In the genomic region with DNA sequence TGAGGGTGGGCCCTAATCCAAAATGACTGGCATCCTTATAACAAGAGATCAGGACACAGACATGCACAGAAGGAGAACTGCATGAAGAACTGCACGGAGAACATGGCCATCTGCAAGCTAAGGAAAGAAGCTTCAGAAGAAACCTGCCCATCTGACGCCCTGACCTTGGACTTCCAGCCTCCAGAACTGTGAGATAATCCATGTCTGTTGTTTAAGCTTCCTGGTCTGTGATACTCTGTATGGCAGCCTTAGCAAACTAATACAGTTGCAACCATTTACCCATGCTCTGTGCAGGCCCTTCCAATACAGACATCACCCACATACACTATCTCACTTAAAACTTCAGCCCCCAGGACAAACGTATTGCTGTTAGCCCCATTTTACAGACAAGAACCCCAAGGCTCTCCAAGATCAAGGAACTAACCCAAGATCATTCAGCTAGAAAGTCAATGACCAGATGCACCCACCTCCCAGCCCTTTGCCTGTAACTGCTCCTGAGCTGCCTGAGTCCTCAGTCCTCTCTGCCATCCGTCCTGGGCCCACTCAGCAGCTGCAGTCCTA, we compare ENCODE assay signal across 20 cellular contexts. TPM values are rescaled to one million over a fixed set of nuclear protein-coding genes. Genes with fewer than 3 reads are reported as not detected.
DNase-seq lines count a peak whose midpoint lies in the region; ATAC-seq, FAIRE-seq and TF ChIP-seq lines count a peak whose summit lies in the region.
"Had no signal": no experiment of that assay in that cellular context is flagged by ENCODE, and none has a peak within 500 bp of the region (broad histone marks: within the 10 kb centered on the region; RNA-seq: fewer than 3 reads in every experiment).

No MANE protein-coding gene starts in this region.

- 0 out of 2 replicates have a peak overlapping the region, but pooled peaks have one; percentile 34 for H4K91ac ChIP-seq in IMR-90 (ENCODE audit: insufficient read depth, low read depth, low read length)
- H4K91ac ChIP-seq in H1 (replicated peaks; ENCODE audit: insufficient read length, low read length) = peak overlapping the region; percentile 86

- CTCF ChIA-PET in IMR-90 (lab: Yijun Ruan, JAX) (no interaction called here), H1 (lab: Charles Lee; ENCODE audit: partially characterized antibody) (interaction anchor here (0.6 to 9.7 kb wide), 10 partner anchors 12 to 86 kb away, joined by 3 to 169 read pairs (median 4); no protein-coding TSS in a partner anchor)

- TF ChIP-seq RAD21 in IMR-90 (IDR thresholded peaks at IDR 0.05; ENCODE audit: low read length) (no peak), H1 (IDR thresholded peaks at IDR 0.05 in 1 of 2, conservative IDR thresholded peaks at IDR 0.05 in 1 of 2; ENCODE audit: low read depth in 2 of 2, low read length in 2 of 2) (no peak)

- peak overlapping the region; percentile 91 for H2AK5ac ChIP-seq in IMR-90 (ENCODE audit: low read depth, low read length)
- peak overlapping the region; percentile 71; the same call in 1 of the 2 replicates for H2AK5ac ChIP-seq in H1 (ENCODE audit: low read depth, low read length)

- H3K9ac ChIP-seq in IMR-90 (ENCODE audit: low read depth, low read length) (peak overlapping the region; percentile 52), H1 (replicated peaks in 1 of 4; ENCODE audit: extremely low read depth in 1 of 4, low read depth in 3 of 4, low read length in 3 of 4) (no peak overlapping the region), neural progenitor cell (no peak overlapping the region)
- H3K9ac ChIP-seq: BLaER1 had no signal

- H3K56ac ChIP-seq in IMR-90 (ENCODE audit: extremely low read depth, insufficient read depth, low read length) (no peak overlapping the region), H1 (replicated peaks; ENCODE audit: insufficient read length, low read depth, low read length) (no peak overlapping the region)

- intact Hi-C loops in IMR-90 (cut with micrococcal nuclease) = loop anchor here (5.0 kb wide), 1 partner anchor 40 kb away; no protein-coding TSS in a partner anchor
- intact Hi-C loops in testis (cut with DNase I; ENCODE audit: low total_unique reads) = no loop called here

- H4K20me1 ChIP-seq in IMR-90 (ENCODE audit: insufficient read depth, low read length) (peaks cover 98% of the 10 kb centered on the region), H1 (replicated peaks in 1 of 2; ENCODE audit: control insufficient read depth in 1 of 2, insufficient read depth in 2 of 2, low read length in 2 of 2) (peaks cover 3% of the 10 kb centered on the region in 2 experiments), neural progenitor cell (ENCODE audit: low read depth) (peaks cover 98% of the 10 kb centered on the region)

- peaks cover 50% of the 10 kb centered on the region for H3K9me1 ChIP-seq in IMR-90 (ENCODE audit: insufficient read depth, low read length)

- TF ChIP-seq CTCF in IMR-90 (conservative IDR thresholded peaks at IDR 0.05; ENCODE audit: low read depth, low read length) = no peak
- TF ChIP-seq CTCF in H1 (IDR thresholded peaks at IDR 0.05; ENCODE audit: control extremely low read depth in 1 of 3, insufficient read depth in 1 of 3, low read depth in 1 of 3, low read length in 3 of 3) = no peak
- TF ChIP-seq CTCF in neural progenitor cell (IDR thresholded peaks at IDR 0.05) = no peak
- TF ChIP-seq CTCF in testis (IDR thresholded peaks at IDR 0.05) = no peak

- peaks cover 82% of the 10 kb centered on the region for H3K4me1 Mint-ChIP-seq in neural progenitor cell
- no peaks in the 10 kb centered on the region for H3K4me1 Mint-ChIP-seq in stimulated activated naive CD8-positive, alpha-beta T cell treated with anti-CD3 and anti-CD28 coated beads, Interleukin-15, amount 100 ng/mL, for 72 hours
- H3K4me1 Mint-ChIP-seq: activated naive CD8-positive, alpha-beta T cell treated with anti-CD3 and anti-CD28 coated beads for 36 hours had no signal

- no peaks in the 10 kb centered on the region for H3K9me3 Mint-ChIP-seq in neural progenitor cell
- H3K9me3 Mint-ChIP-seq in stimulated activated naive CD8-positive, alpha-beta T cell treated with anti-CD3 and anti-CD28 coated beads, Interleukin-15, amount 100 ng/mL, for 72 hours = no peaks in the 10 kb centered on the region
- H3K9me3 Mint-ChIP-seq: activated naive CD8-positive, alpha-beta T cell treated with anti-CD3 and anti-CD28 coated beads for 36 hours; T-helper 1 cell treated with Interleukin-12 subunit alpha and Interleukin-12 subunit beta and Interleukin-4 antibody, amounts not matched to agents 30 μg/mL and 1 μg/mL, for 36 hours had no signal

- H3K9me3 ChIP-seq in IMR-90 (ENCODE audit: control insufficient read depth, insufficient read depth, low read length) (no peaks in the 10 kb centered on the region), H1 (ENCODE audit: insufficient read depth in 2 of 2, low read depth in 1 of 2, low read length in 1 of 2) (no peaks in the 10 kb centered on the region), neural progenitor cell (ENCODE audit: low read depth) (no peaks in the 10 kb centered on the region), testis (no peaks in the 10 kb centered on the region)
- H3K9me3 ChIP-seq: BLaER1, HAP-1 had no signal

- H3K36me3 ChIP-seq in IMR-90 (ENCODE audit: control insufficient read depth, insufficient read depth, low read length) (no peaks in the 10 kb centered on the region), H1 (ENCODE audit: control insufficient read depth in 2 of 4, insufficient read depth in 4 of 4, low read length in 3 of 4) (no peaks in the 10 kb centered on the region), neural progenitor cell (no peaks in the 10 kb centered on the region), testis (ENCODE audit: low read depth, missing control alignments) (no peaks in the 10 kb centered on the region)
- H3K36me3 ChIP-seq: BLaER1, HAP-1 had no signal

- H2AK9ac ChIP-seq in IMR-90 (replicated peaks; ENCODE audit: low read depth, low read length, poor library complexity) = no peak overlapping the region

- peaks cover 6 to 88% of the 10 kb centered on the region in 2 experiments for H3K79me2 ChIP-seq in H1 (ENCODE audit: control insufficient read depth in 1 of 2, insufficient read depth in 2 of 2, low read length in 2 of 2)
- peaks cover 94% of the 10 kb centered on the region for H3K79me2 ChIP-seq in neural progenitor cell (ENCODE audit: low read depth)

- peaks cover 5% of the 10 kb centered on the region for H3K27me3 Mint-ChIP-seq in neural progenitor cell (ENCODE audit: insufficient read depth, low read depth)
- no peaks in the 10 kb centered on the region for H3K27me3 Mint-ChIP-seq in stimulated activated naive CD8-positive, alpha-beta T cell treated with anti-CD3 and anti-CD28 coated beads, Interleukin-15, amount 100 ng/mL, for 72 hours
- H3K27me3 Mint-ChIP-seq: activated naive CD8-positive, alpha-beta T cell treated with anti-CD3 and anti-CD28 coated beads for 36 hours had no signal

- H3K36me3 Mint-ChIP-seq in neural progenitor cell = peaks cover 8% of the 10 kb centered on the region
- H3K36me3 Mint-ChIP-seq: activated naive CD8-positive, alpha-beta T cell treated with anti-CD3 and anti-CD28 coated beads for 36 hours had no signal

- H3K14ac ChIP-seq in IMR-90 (replicated peaks; ENCODE audit: low read depth, low read length) (peak overlapping the region; percentile 68; the same call in 1 of the 2 replicates), H1 (ENCODE audit: insufficient read length) (no peak overlapping the region)

- H2BK15ac ChIP-seq in IMR-90 (ENCODE audit: low read depth, low read length) (no peak overlapping the region), H1 (ENCODE audit: low read length) (peak overlapping the region; percentile 92; the same call in 1 of the 2 replicates)

- H2BK120ac ChIP-seq in IMR-90 (ENCODE audit: low read depth, low read length) (no peak overlapping the region), H1 (replicated peaks; ENCODE audit: low read depth, low read length) (no peak overlapping the region)

- H3K27ac ChIP-seq in IMR-90 (ENCODE audit: insufficient read depth, low read length) (peak overlapping the region; percentile 63; the same call in 1 of the 2 replicates), H1 (ENCODE audit: low read depth, low read length) (no peak overlapping the region), neural progenitor cell (no peak overlapping the region), testis (peak overlapping the region; percentile 6 to 84)
- H3K27ac ChIP-seq: BLaER1 had no signal

- POLR2A ChIA-PET in IMR-90 (lab: Charles Lee; ENCODE audit: unreplicated experiment) = interaction anchor here (0.8 kb wide), 1 partner anchor 25 kb away, joined by 6 read pairs; no protein-coding TSS in a partner anchor
- POLR2A ChIA-PET in H1 (lab: Charles Lee; ENCODE audit: partially characterized antibody) = interaction anchor here (1.1 to 3.4 kb wide), 2 partner anchors 9 to 22 kb away, joined by 3 to 17 read pairs; no protein-coding TSS in a partner anchor

- H2AFZ ChIP-seq in IMR-90 (replicated peaks; ENCODE audit: low read length, poor library complexity) = no peak overlapping the region
- no peak overlapping the region for H2AFZ ChIP-seq in H1 (ENCODE audit: low read length)
- H2AFZ ChIP-seq in neural progenitor cell (replicated peaks) = no peak overlapping the region

- H3K4me3 Mint-ChIP-seq in neural progenitor cell = peak overlapping the region; percentile 19
- H3K4me3 Mint-ChIP-seq in stimulated activated naive CD8-positive, alpha-beta T cell treated with anti-CD3 and anti-CD28 coated beads, Interleukin-15, amount 100 ng/mL, for 72 hours = no peak overlapping the region
- H3K4me3 Mint-ChIP-seq: activated naive CD8-positive, alpha-beta T cell treated with anti-CD3 and anti-CD28 coated beads for 36 hours; T-helper 1 cell treated with Interleukin-12 subunit alpha and Interleukin-12 subunit beta and Interleukin-4 antibody, amounts not matched to agents 30 μg/mL and 1 μg/mL, for 36 hours had no signal

- TF ChIP-seq POLR2A in IMR-90 (IDR thresholded peaks at IDR 0.05; ENCODE audit: low read depth, low read length) = no peak
- no peak for TF ChIP-seq POLR2A in H1 (IDR thresholded peaks at IDR 0.05; ENCODE audit: control extremely low read depth in 1 of 2, low read depth in 2 of 2, low read length in 2 of 2)
- TF ChIP-seq POLR2A in testis (IDR thresholded peaks at IDR 0.05) = no peak

- H3F3A ChIP-seq in neural progenitor cell (ENCODE audit: low read depth) = peaks cover 26% of the 10 kb centered on the region

- peak overlapping the region; percentile 94 for H3K27ac Mint-ChIP-seq in neural progenitor cell
- H3K27ac Mint-ChIP-seq in stimulated activated naive CD8-positive, alpha-beta T cell treated with anti-CD3 and anti-CD28 coated beads, Interleukin-15, amount 100 ng/mL, for 72 hours = no peak overlapping the region
- H3K27ac Mint-ChIP-seq: activated naive CD8-positive, alpha-beta T cell treated with anti-CD3 and anti-CD28 coated beads for 36 hours; T-helper 1 cell treated with Interleukin-12 subunit alpha and Interleukin-12 subunit beta and Interleukin-4 antibody, amounts not matched to agents 30 μg/mL and 1 μg/mL, for 36 hours had no signal

- H3K27me3 ChIP-seq in IMR-90 (ENCODE audit: control insufficient read depth, insufficient read depth, low read length) (no peaks in the 10 kb centered on the region), H1 (replicated peaks in 1 of 4; ENCODE audit: control insufficient read depth in 3 of 4, extremely low read depth in 1 of 4, insufficient read depth in 3 of 4, low read length in 3 of 4) (no peaks in the 10 kb centered on the region), neural progenitor cell (no peaks in the 10 kb centered on the region), testis (no peaks in the 10 kb centered on the region)
- H3K27me3 ChIP-seq: BLaER1 had no signal

- peak overlapping the region; percentile 16; the same call in 1 of the 2 replicates for H2BK20ac ChIP-seq in IMR-90 (ENCODE audit: low read depth, low read length)
- peak overlapping the region; percentile 82; the same call in 1 of the 2 replicates for H2BK20ac ChIP-seq in H1 (ENCODE audit: low read length)

- H3K18ac ChIP-seq in IMR-90 (ENCODE audit: low read depth, low read length) = no peak overlapping the region; the same call in 1 of the 2 replicates
- H3K18ac ChIP-seq in H1 (ENCODE audit: extremely low read depth, low read length) = peak overlapping the region; percentile 24; the same call in 1 of the 2 replicates

- peak overlapping the region; percentile 62; the same call in 1 of the 2 replicates for H2BK12ac ChIP-seq in H1 (ENCODE audit: low read depth, low read length)

- in situ Hi-C loops in IMR-90 (cut with MboI; ENCODE audit: low sequenced_read_pairs) = no loop called here

- H3K4me1 ChIP-seq in IMR-90 (ENCODE audit: control insufficient read depth, insufficient read depth, low read length) (peaks cover 17% of the 10 kb centered on the region), H1 (replicated peaks in 1 of 4; ENCODE audit: control insufficient read depth in 3 of 4, insufficient read depth in 4 of 4, low read length in 3 of 4) (peaks cover 32 to 50% (median 35%) of the 10 kb centered on the region in 4 experiments), neural progenitor cell (peaks cover 60% of the 10 kb centered on the region), testis (peaks cover 29% of the 10 kb centered on the region)

- H3K4me3 ChIP-seq in IMR-90 (ENCODE audit: insufficient read depth, low read depth, low read length) (no peak overlapping the region), H1 (ENCODE audit: extremely low read depth in 1 of 4, insufficient read depth in 2 of 4, low read depth in 3 of 4, low read length in 4 of 4) (no peak overlapping the region), neural progenitor cell (no peak overlapping the region), testis (no peak overlapping the region)
- H3K4me3 ChIP-seq: BLaER1, HAP-1 had no signal

- H3K23me2 ChIP-seq in H1 (ENCODE audit: low read depth, low read length) = no peaks in the 10 kb centered on the region

- DNase-seq in IMR-90 = no peak
- no peak for DNase-seq in H1 (ENCODE audit: low read depth in 1 of 2, low spot score in 2 of 2)
- DNase-seq in neural progenitor cell (ENCODE audit: low spot score) = no peak
- DNase-seq in testis = no peak
- DNase-seq in KG1 (lab: John Stamatoyannopoulos, UW) = no peak
- DNase-seq in stimulated activated naive CD8-positive, alpha-beta T cell treated with anti-CD3 and anti-CD28 coated beads, Interleukin-15, amount 100 ng/mL, for 72 hours = no peak
- no peak for DNase-seq in NCI-H2081 (lab: John Stamatoyannopoulos, UW)
- no peak for DNase-seq in GF-D8 (lab: John Stamatoyannopoulos, UW)
- DNase-seq: activated CD4-positive, alpha-beta T cell treated with anti-CD3 and anti-CD28 coated beads for 1 hour; activated CD8-positive, alpha-beta memory T cell treated with anti-CD3 and anti-CD28 coated beads, Interleukin-2, amount 50 U/mL, for 48 hours; activated naive CD8-positive, alpha-beta T cell treated with anti-CD3 and anti-CD28 coated beads for 36 hours; DND-41; NCI-H2029; NCI-H524 treated with DMSO at 0.1 percent for 48 hours; stimulated activated naive CD4-positive, alpha-beta T cell treated with Interleukin-2 at 50 U/mL for 16 hours had no signal

- dilution Hi-C loops in IMR-90 (cut with HindIII; ENCODE audit: low sequenced_read_pairs, unreplicated experiment) = no loop called here

- H4K8ac ChIP-seq in IMR-90 (ENCODE audit: low read depth in 2 of 2, low read length in 2 of 2) (peak overlapping the region in 1 of 2 experiments; percentile 14; a peak in 1 of 4 replicates), H1 (ENCODE audit: extremely low read depth, insufficient read depth, low read length) (peak overlapping the region; percentile 66)

- WGBS in IMR-90 (ENCODE audit: extremely low coverage in 2 of 2, insufficient read length in 1 of 2), 2 experiments = 89% methylated on average over 3 of the region's 4 CpGs; no CpG with 5 or more reads in 1 of the 2 experiments
- WGBS in H1 (ENCODE audit: extremely low coverage in 1 of 2, insufficient coverage in 1 of 2, insufficient read length in 1 of 2, insufficient replicate concordance in 2 of 2, low coverage in 1 of 2, low lambda C conversion rate in 2 of 2, missing lambda C conversion rate in 1 of 2), 2 experiments = 87% methylated on average over 4 of the region's 4 CpGs; no CpG with 5 or more reads in 1 of the 2 experiments
- 59 to 67% methylated on average over 4 of the region's 4 CpGs for WGBS in testis, 2 donors

- H3K4me2 ChIP-seq in IMR-90 (ENCODE audit: low read depth, low read length) (peak overlapping the region; percentile 12; the same call in 1 of the 2 replicates), H1 (ENCODE audit: insufficient read depth in 1 of 2, low read depth in 2 of 2, low read length in 2 of 2) (no peak overlapping the region), neural progenitor cell (no peak overlapping the region)
- H3K4me2 ChIP-seq: BLaER1 had no signal

- no peak for TF ChIP-seq EP300 in H1 (IDR thresholded peaks at IDR 0.05; ENCODE audit: borderline replicate concordance in 1 of 2, low read depth in 2 of 2, low read length in 2 of 2)

- H3K4ac ChIP-seq in IMR-90 (ENCODE audit: low read depth, low read length) (peak overlapping the region; percentile 62; the same call in 1 of the 2 replicates), H1 (replicated peaks; ENCODE audit: insufficient read length, low read depth, low read length) (peak overlapping the region; percentile 61)

- no peak for ATAC-seq in IMR-90 (ENCODE audit: low read depth)
- ATAC-seq in stimulated activated naive CD8-positive, alpha-beta T cell treated with anti-CD3 and anti-CD28 coated beads, Interleukin-15, amount 100 ng/mL, for 72 hours = no peak

- no peak for FAIRE-seq in H1 (lab: Jason Lieb, UNC)
- FAIRE-seq: keratinocyte, RCC 7860 had no signal

- H2BK5ac ChIP-seq in IMR-90 (ENCODE audit: low read depth, low read length, poor library complexity, severe bottlenecking) (peak overlapping the region; percentile 22), H1 (ENCODE audit: low read depth, low read length) (peak overlapping the region; percentile 67; the same call in 1 of the 2 replicates)

- peaks cover 40 to 98% of the 10 kb centered on the region in 2 experiments for H3K79me1 ChIP-seq in IMR-90 (ENCODE audit: low read depth in 1 of 2, low read length in 2 of 2)
- H3K79me1 ChIP-seq in H1 (ENCODE audit: low read depth, low read length) = peaks cover 14% of the 10 kb centered on the region

- H3K23ac ChIP-seq in IMR-90 (ENCODE audit: low read depth, low read length) (peak overlapping the region; percentile 88), H1 (ENCODE audit: insufficient read length) (no peak overlapping the region)

- BruUV-seq in IMR-90 (replicated peaks; lab: Mats Ljungman, UMichigan) = no TSS peak

- no peak overlapping the region for H4K5ac ChIP-seq in IMR-90 (ENCODE audit: low read depth, low read length)
- H4K5ac ChIP-seq in H1 (ENCODE audit: insufficient read length, low read depth, low read length) = peak overlapping the region; percentile 33

RNA-seq across cellular contexts. Expression of gene DLG5, which starts 39.7 kb away (rescaled TPM):
- 12.7 and 14.7 TPM in 2 replicates for total RNA-seq in IMR-90 (2012; rRNA removed)
- 28.6 and 28.7 TPM in 2 replicates for polyA plus RNA-seq in IMR-90 (2012; rRNA removed)
- 20.6 and 27.7 TPM in 2 replicates for polyA plus RNA-seq in IMR-90 (2012; cell fraction: cytosol; rRNA removed)
- polyA plus RNA-seq in IMR-90 (2012; cell fraction: nucleus; rRNA removed; ENCODE audit: low replicate concordance) = 59.2 and 67.7 TPM in 2 replicates
- total RNA-seq in H1 (2021; fragmentation: NEBNext Ultra II Directional; extraction: Animal tissue kit (Norgen Biotek cat#: 25700)) = 71.4 and 71.8 TPM in 2 replicates
- polyA plus RNA-seq in H1 (2011; rRNA removed) = 15.6 and 31.4 TPM in 2 replicates
- 29.7 TPM for polyA plus RNA-seq in H1 (2011; cell fraction: cytosol; rRNA removed)
- 105 TPM for polyA plus RNA-seq in H1 (2011; cell fraction: nucleus; rRNA removed)
- 37.5 to 47.2 TPM (median 44.9 TPM) in 4 replicates for polyA plus RNA-seq in H1 (2012, experiment 1 of 2)
- polyA plus RNA-seq in H1 (2012, experiment 2 of 2) = 14.3 TPM
- polyA plus RNA-seq in H1 (2013, experiment 1 of 2) = 33.3 TPM
- 32.1 TPM for polyA plus RNA-seq in H1 (2013, experiment 2 of 2)
- polyA minus RNA-seq in H1 (2011; rRNA and poly(A)+ RNA removed) = 36.3 and 52.4 TPM in 2 replicates
- polyA minus RNA-seq in H1 (2011; cell fraction: cytosol; rRNA and poly(A)+ RNA removed) = 34.0 TPM
- polyA minus RNA-seq in H1 (2011; cell fraction: nucleus; rRNA and poly(A)+ RNA removed) = 45.7 TPM
- 22.2 and 33.3 TPM in 2 replicates for total RNA-seq in neural progenitor cell (ENCODE audit: low replicate concordance)
- total RNA-seq in testis = 10 to 100 TPM; 50.1 to 54.8 TPM
- 26.9 TPM for polyA plus RNA-seq in testis (ENCODE audit: insufficient read depth, low read depth, low replicate concordance)

Comparison
In these comparisons a context has a peak if more than half of its experiments do, and no peak if none do; other contexts are left out.
1. H3K27ac ChIP-seq: peak in IMR-90 (single experiment) and testis (2 of 2); none in H1 (single experiment) and neural progenitor cell (single experiment).